17 cellular contexts compared by ENCODE assay signal in genomic region chr20:9179193-9179802, GRCh38.
DNase-seq lines count a peak whose midpoint lies in the region; ATAC-seq, FAIRE-seq and TF ChIP-seq lines count a peak whose summit lies in the region.
"Had no signal": no experiment of that assay in that cellular context is flagged by ENCODE, and none has a peak within 500 bp of the region (broad histone marks: within the 10 kb centered on the region; RNA-seq: fewer than 3 reads in every experiment).

No MANE protein-coding gene starts in this region.

- 24% methylated on average over 1 of the region's 1 CpG for WGBS in A549 (ENCODE audit: missing lambda C conversion rate)

- TF ChIP-seq RAD21 in A549 (conservative IDR thresholded peaks at IDR 0.05 in 1 of 2, IDR thresholded peaks at IDR 0.05 in 1 of 2), result no peak

- H3K27ac Mint-ChIP-seq in HFFc6 (peak overlapping the region; percentile 22), osteocyte (ENCODE audit: unreplicated experiment) (no peak overlapping the region)
- H3K27ac Mint-ChIP-seq: activated CD8-positive, alpha-beta T cell treated with anti-CD3 and anti-CD28 coated beads, Interleukin-2, amount 10 ng/mL, durations not matched to agents 7 days and 5 days had no signal

- CTCF ChIA-PET in A549 (lab: Yijun Ruan, JAX), result interaction anchor here (0.7 kb wide), 1 partner anchor 180 kb away, joined by 4 read pairs; no protein-coding TSS in a partner anchor

- H3K4me3 Mint-ChIP-seq in HFFc6, result peak overlapping the region; percentile 20; the same call in 1 of the 2 replicates
- H3K4me3 Mint-ChIP-seq in osteocyte (ENCODE audit: unreplicated experiment), result no peak overlapping the region
- H3K4me3 Mint-ChIP-seq: activated CD8-positive, alpha-beta T cell treated with anti-CD3 and anti-CD28 coated beads, Interleukin-2, amount 10 ng/mL, durations not matched to agents 7 days and 5 days; central memory CD8-positive, alpha-beta T cell had no signal

- no peaks in the 10 kb centered on the region for H3K27me3 ChIP-seq in adipocyte (replicated peaks; ENCODE audit: control insufficient read depth, insufficient read depth, low read length)

- H3K27ac ChIP-seq in A549, result peak overlapping the region; percentile 30 to 64
- H3K27ac ChIP-seq: parathyroid adenoma had no signal

- no peaks in the 10 kb centered on the region; the same call in none of the 2 replicates for H3K27me3 Mint-ChIP-seq in HFFc6 (ENCODE audit: insufficient read depth)
- no peaks in the 10 kb centered on the region for H3K27me3 Mint-ChIP-seq in osteocyte (ENCODE audit: unreplicated experiment)
- H3K27me3 Mint-ChIP-seq: central memory CD8-positive, alpha-beta T cell had no signal

- H3K4me1 Mint-ChIP-seq in HFFc6 (ENCODE audit: low read depth) (peaks cover 56% of the 10 kb centered on the region), osteocyte (ENCODE audit: unreplicated experiment) (peaks cover 12% of the 10 kb centered on the region)
- H3K4me1 Mint-ChIP-seq: central memory CD8-positive, alpha-beta T cell had no signal

- H3K9me3 Mint-ChIP-seq in HFFc6, result no peaks in the 10 kb centered on the region
- no peaks in the 10 kb centered on the region for H3K9me3 Mint-ChIP-seq in osteocyte (ENCODE audit: unreplicated experiment)

- no peak overlapping the region for H3K9ac ChIP-seq in adipocyte (ENCODE audit: low read length)
- H3K9ac ChIP-seq: parathyroid adenoma had no signal

- H3K4me3 ChIP-seq in A549 (no peak overlapping the region), adipocyte (ENCODE audit: low read length) (no peak overlapping the region)

- H3K9me3 ChIP-seq in A549, result no peaks in the 10 kb centered on the region
- H3K9me3 ChIP-seq in adipocyte (ENCODE audit: control insufficient read depth, low read length), result no peaks in the 10 kb centered on the region

- ATAC-seq in A549 (peak; percentile 59 to 76; a peak in 4 of 6 replicates), GM21526 (IDR thresholded peaks at IDR 0.05; ENCODE audit: low FRiP score, unreplicated experiment) (no peak)
- ATAC-seq: activated CD8-positive, alpha-beta T cell treated with anti-CD3 and anti-CD28 coated beads, Interleukin-2, amount 10 ng/mL, durations not matched to agents 7 days and 5 days had no signal

- POLR2A ChIA-PET in A549 (lab: Yijun Ruan, JAX), result no interaction called here

- no peak for TF ChIP-seq POLR2A in A549 (IDR thresholded peaks at IDR 0.05; ENCODE audit: low read length)

- peaks cover 36% of the 10 kb centered on the region for H3K4me1 ChIP-seq in A549
- H3K4me1 ChIP-seq in adipocyte (ENCODE audit: control insufficient read depth, insufficient read depth, low read length), result peaks cover 14% of the 10 kb centered on the region
- H3K4me1 ChIP-seq: parathyroid adenoma had no signal

- no peaks in the 10 kb centered on the region for H3K36me3 ChIP-seq in adipocyte (ENCODE audit: control insufficient read depth, insufficient read depth, low read length, severe bottlenecking)

- TF ChIP-seq CTCF in A549 (IDR thresholded peaks at IDR 0.05), result no peak
- TF ChIP-seq CTCF in HFFc6 (IDR thresholded peaks at IDR 0.05), result no peak
- no peak for TF ChIP-seq CTCF in osteocyte (IDR thresholded peaks at IDR 0.05)

- H3K36me3 Mint-ChIP-seq in HFFc6 (ENCODE audit: low read depth), result peaks cover 24% of the 10 kb centered on the region
- H3K36me3 Mint-ChIP-seq in osteocyte (ENCODE audit: unreplicated experiment), result no peaks in the 10 kb centered on the region

- no peak for TF ChIP-seq EP300 in A549 (IDR thresholded peaks at IDR 0.05)

- H3K4me2 ChIP-seq in A549, result peak overlapping the region; percentile 46

- FAIRE-seq in A549 (lab: Jason Lieb, UNC), result peak; percentile 92
- FAIRE-seq: TTC549 had no signal

- DNase-seq in A549 (ENCODE audit: low read depth in 1 of 2, low spot score in 1 of 2), result peak in 1 of 2 experiments; percentile 41
- DNase-seq in HFFc6, result peak; percentile 25
- peak; percentile 67 for DNase-seq in adipocyte (ENCODE audit: low read depth)
- peak; percentile 46 for DNase-seq in glomerular visceral epithelial cell (ENCODE audit: extremely low spot score)
- DNase-seq in T-helper 1 cell, result no peak
- DNase-seq in osteocyte (ENCODE audit: extremely low spot score, unreplicated experiment), result no peak
- no peak for DNase-seq in ureter (ENCODE audit: low spot score)
- DNase-seq: activated CD8-positive, alpha-beta T cell treated with anti-CD3 and anti-CD28 coated beads, Interleukin-2, amount 10 ng/mL, durations not matched to agents 7 days and 5 days; activated effector memory CD4-positive, alpha-beta T cell treated with anti-CD3 and anti-CD28 coated beads, Interleukin-2, amount 50 U/mL, for 16 hours; NCI-H1694 treated with DMSO at 0.1 percent for 48 hours; NCI-H82; SHP77 treated with DMSO at 0.1 percent for 48 hours; trophoblast cell had no signal

TF ChIP-seq in A549, 52 proteins besides CTCF, POLR2A, EP300 and RAD21:
- no peak for TF ChIP-seq RARB (CRISPR knock-in tag; IDR thresholded peaks at IDR 0.05)
- TF ChIP-seq MAX (IDR thresholded peaks at IDR 0.05), result peak; percentile 69
- TF ChIP-seq FOSL2 (IDR thresholded peaks at IDR 0.05), result no peak
- peak; percentile 71 for TF ChIP-seq FOSL2 (CRISPR knock-in tag; IDR thresholded peaks at IDR 0.05)
- 0 out of 2 replicates have a peak, but pooled peaks have one; percentile 32 for TF ChIP-seq EHMT2 (IDR thresholded peaks at IDR 0.05; ENCODE audit: low read depth)
- TF ChIP-seq MAZ (IDR thresholded peaks at IDR 0.05; ENCODE audit: borderline replicate concordance, low read depth, low read length), result no peak

Comparison
In these comparisons a context has a peak if more than half of its experiments do, and no peak if none do; other contexts are left out.
1. DNase-seq: peak in HFFc6 (single experiment), adipocyte (single experiment) and glomerular visceral epithelial cell (single experiment); none in T-helper 1 cell (0 of 5), osteocyte (single experiment) and ureter (single experiment).